1 cellular context compared by ENCODE assay signal in genomic region chr12:26832817-26833691, GRCh38.
A peak's percentile ranks its signal among the peaks of the same experiment; 100 is the strongest.
TF ChIP-seq lines count a peak whose summit lies in the region.

Gene ITPR2 (minus strand): TSS chr12:26833194. CDS start chr12:26832781, 413 bp downstream.

TF ChIP-seq in HepG2, 621 proteins besides CTCF, POLR2A, EP300 and RAD21 (continued from another document and continues in another):
- no peak for TF ChIP-seq PRDM4 (CRISPR knock-in tag; IDR thresholded peaks at IDR 0.05; ENCODE audit: borderline replicate concordance)
- TF ChIP-seq SPEN (CRISPR knock-in tag; IDR thresholded peaks at IDR 0.05; ENCODE audit: low read depth) = peak; percentile 27; the same call in 1 of the 2 replicates
- peak; percentile 39; the same call in 1 of the 2 replicates for TF ChIP-seq SIN3A (IDR thresholded peaks at IDR 0.05; ENCODE audit: borderline replicate concordance, low read depth, low read length)
- TF ChIP-seq JUN (CRISPR knock-in tag; IDR thresholded peaks at IDR 0.05) = no peak
- 0 out of 2 replicates have a peak, but pooled peaks have one; percentile 45 for TF ChIP-seq PRDM15 (CRISPR knock-in tag; IDR thresholded peaks at IDR 0.05)
- peak; percentile 71; the same call in 1 of the 2 replicates for TF ChIP-seq HNF1B (CRISPR knock-in tag; IDR thresholded peaks at IDR 0.05)
- TF ChIP-seq ZNF33B (CRISPR knock-in tag; IDR thresholded peaks at IDR 0.05) = 0 out of 2 replicates have a peak, but pooled peaks have one; percentile 51
- no peak for TF ChIP-seq MAFG (CRISPR knock-in tag; IDR thresholded peaks at IDR 0.05)
- TF ChIP-seq ZNF703 (CRISPR knock-in tag; IDR thresholded peaks at IDR 0.05; ENCODE audit: borderline replicate concordance) = no peak
- TF ChIP-seq ZSCAN12 (CRISPR knock-in tag; IDR thresholded peaks at IDR 0.05) = no peak
- TF ChIP-seq ATF7-NPFF (CRISPR knock-in tag; IDR thresholded peaks at IDR 0.05; ENCODE audit: low read depth) = peak; percentile 86; the same call in 1 of the 2 replicates
- TF ChIP-seq YEATS2 (CRISPR knock-in tag; IDR thresholded peaks at IDR 0.05; ENCODE audit: borderline replicate concordance) = no peak
- TF ChIP-seq ZMAT3 (CRISPR knock-in tag; conservative IDR thresholded peaks at IDR 0.05) = no peak; the same call in 1 of the 2 replicates
- 0 out of 2 replicates have a peak, but pooled peaks have one; percentile 66 for TF ChIP-seq LBX2 (CRISPR knock-in tag; IDR thresholded peaks at IDR 0.05; ENCODE audit: borderline replicate concordance)
- TF ChIP-seq ZNF263 (CRISPR knock-in tag; IDR thresholded peaks at IDR 0.05) = peak; percentile 38
- peak; percentile 34; the same call in 1 of the 2 replicates for TF ChIP-seq ARNT2 (CRISPR knock-in tag; IDR thresholded peaks at IDR 0.05; ENCODE audit: low read depth)
- TF ChIP-seq CREB3 (CRISPR knock-in tag; IDR thresholded peaks at IDR 0.05) = no peak
- no peak for TF ChIP-seq CSRNP1 (CRISPR knock-in tag; IDR thresholded peaks at IDR 0.05)
- peak; percentile 59; the same call in 1 of the 2 replicates for TF ChIP-seq REL (CRISPR knock-in tag; conservative IDR thresholded peaks at IDR 0.05)
- peak; percentile 9; the same call in 1 of the 2 replicates for TF ChIP-seq ZNF558 (CRISPR knock-in tag; IDR thresholded peaks at IDR 0.05; ENCODE audit: borderline replicate concordance)
- TF ChIP-seq HMG20B (CRISPR knock-in tag; conservative IDR thresholded peaks at IDR 0.05) = peak; percentile 57; the same call in 1 of the 2 replicates
- TF ChIP-seq ZBTB39 (CRISPR knock-in tag; IDR thresholded peaks at IDR 0.05) = no peak
- no peak for TF ChIP-seq HNF1A (IDR thresholded peaks at IDR 0.05; ENCODE audit: low read depth)
- TF ChIP-seq HNF1A (CRISPR knock-in tag; IDR thresholded peaks at IDR 0.05; ENCODE audit: borderline replicate concordance) = no peak
- TF ChIP-seq HOXD1 (CRISPR knock-in tag; IDR thresholded peaks at IDR 0.05) = peak; percentile 52; the same call in 1 of the 2 replicates
- TF ChIP-seq ZXDC (CRISPR knock-in tag; IDR thresholded peaks at IDR 0.05) = peak; percentile 71; the same call in 1 of the 2 replicates
- no peak for TF ChIP-seq CREBL2 (CRISPR knock-in tag; IDR thresholded peaks at IDR 0.05; ENCODE audit: borderline replicate concordance)
- 0 out of 2 replicates have a peak, but pooled peaks have one; percentile 31 for TF ChIP-seq MLX (CRISPR knock-in tag; IDR thresholded peaks at IDR 0.05)
- TF ChIP-seq KLF16 (CRISPR knock-in tag; IDR thresholded peaks at IDR 0.05) = peak in 1 of 2 experiments; percentile 88; a peak in 2 of 4 replicates
- 0 out of 2 replicates have a peak, but pooled peaks have one; percentile 27 for TF ChIP-seq ESRRA (CRISPR knock-in tag; IDR thresholded peaks at IDR 0.05; ENCODE audit: low read depth)
- TF ChIP-seq ZNF709 (CRISPR knock-in tag; IDR thresholded peaks at IDR 0.05) = peak; percentile 56; the same call in 1 of the 2 replicates
- 0 out of 2 replicates have a peak, but pooled peaks have one; percentile 63 for TF ChIP-seq ZNF547 (CRISPR knock-in tag; IDR thresholded peaks at IDR 0.05)
